9 cellular contexts compared by ENCODE assay signal in the genomic region with DNA sequence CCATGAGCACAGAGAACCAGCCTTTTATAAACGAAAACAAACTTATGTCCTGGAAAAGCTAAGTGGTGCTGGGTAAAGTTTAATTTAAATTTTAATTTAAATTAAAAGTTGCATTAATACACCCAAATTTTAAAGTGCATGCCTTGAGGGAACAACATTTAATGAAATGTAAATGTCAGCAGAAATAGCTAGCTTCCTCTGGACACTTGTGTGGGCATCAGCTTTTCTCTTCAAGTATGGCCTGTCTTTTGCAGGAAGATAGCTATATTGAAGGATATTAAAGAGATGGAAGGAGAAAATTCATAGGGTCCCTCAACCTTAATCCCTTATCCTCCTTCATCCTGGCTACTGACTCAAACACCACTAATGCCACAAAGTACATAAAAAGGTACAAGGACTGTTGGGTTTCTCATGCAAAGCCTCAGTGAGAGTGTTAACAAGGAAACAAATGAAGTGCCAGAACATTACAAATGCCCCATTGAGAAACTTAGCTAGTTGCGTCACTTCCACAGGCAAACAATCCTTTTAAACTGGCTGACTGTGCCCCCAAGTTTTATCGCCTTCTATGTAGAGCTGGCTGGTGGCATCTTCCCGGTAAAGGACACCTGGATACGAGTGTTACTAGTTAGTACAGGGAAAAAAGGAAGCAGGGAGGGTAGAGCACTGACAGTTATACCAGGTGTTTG. TPM values are rescaled to one million over a fixed set of nuclear protein-coding genes. Genes with fewer than 3 reads are reported as not detected.
DNase-seq lines count a peak whose midpoint lies in the region; ATAC-seq and TF ChIP-seq lines count a peak whose summit lies in the region.
"Had no signal": no experiment of that assay in that cellular context is flagged by ENCODE, and none has a peak within 500 bp of the region (broad histone marks: within the 10 kb centered on the region; RNA-seq: fewer than 3 reads in every experiment).

No MANE protein-coding gene starts in this region.

- H3K27ac Mint-ChIP-seq in brain = peak overlapping the region in 4 of 5 experiments; percentile 46 to 92 (median 68)
- H3K27ac Mint-ChIP-seq in activated CD4-positive, alpha-beta memory T cell treated with anti-CD3 and anti-CD28 coated beads for 36 hours = no peak overlapping the region

- H3K4me1 ChIP-seq in KMS-11 (ENCODE audit: low read depth, poor library complexity, severe bottlenecking) (peaks cover 92% of the 10 kb centered on the region), left lung (peaks cover 20 to 68% of the 10 kb centered on the region in 2 donors), subcutaneous abdominal adipose tissue (ENCODE audit: control insufficient read depth in 5 of 5, insufficient read depth in 5 of 5, low read length in 5 of 5) (peaks cover 4 to 54% (median 46%) of the 10 kb centered on the region in 5 donors)

- POLR2A ChIA-PET in activated CD4-positive, alpha-beta memory T cell treated with anti-CD3 and anti-CD28 coated beads for 36 hours (lab: Charles Lee) = interaction anchor here (1.3 kb wide), 1 partner anchor 15 kb away, joined by 5 read pairs; a partner anchor contains a TSS

- DNase-seq in left lung (no peak), NCI-H128 (lab: John Stamatoyannopoulos, UW; ENCODE audit: unreplicated experiment) (no peak)
- no peak for DNase-seq in activated CD4-positive, alpha-beta memory T cell treated with anti-CD3 and anti-CD28 coated beads for 36 hours
- DNase-seq: activated effector memory CD4-positive, alpha-beta T cell treated with anti-CD3 and anti-CD28 coated beads, Interleukin-2, amount 50 U/mL, for 16 hours; KG1 had no signal

- TF ChIP-seq CTCF in KMS-11 (conservative IDR thresholded peaks at IDR 0.05; ENCODE audit: low read depth, low read length) = no peak
- TF ChIP-seq CTCF in brain (conservative IDR thresholded peaks at IDR 0.05) = no peak
- TF ChIP-seq CTCF in left lung (IDR thresholded peaks at IDR 0.05) = no peak

- H4K20me1 ChIP-seq in KMS-11 (ENCODE audit: insufficient read depth) = no peaks in the 10 kb centered on the region

- no peaks in the 10 kb centered on the region for H3K27me3 ChIP-seq in KMS-11 (ENCODE audit: insufficient read depth, low read depth)
- no peaks in the 10 kb centered on the region for H3K27me3 ChIP-seq in left lung
- no peaks in the 10 kb centered on the region for H3K27me3 ChIP-seq in subcutaneous abdominal adipose tissue (ENCODE audit: control insufficient read depth in 5 of 5, insufficient read depth in 4 of 5, low read length in 5 of 5)

- H2AFZ ChIP-seq in KMS-11 (ENCODE audit: low read depth) = no peak overlapping the region

- peaks cover 67% of the 10 kb centered on the region for H3K4me1 Mint-ChIP-seq in brain
- peaks cover 76% of the 10 kb centered on the region for H3K4me1 Mint-ChIP-seq in activated CD4-positive, alpha-beta memory T cell treated with anti-CD3 and anti-CD28 coated beads for 36 hours (ENCODE audit: low read depth)

- peaks cover 100% of the 10 kb centered on the region for H3K79me2 ChIP-seq in KMS-11 (ENCODE audit: insufficient read depth, low read depth)

- H3K36me3 ChIP-seq in KMS-11 (ENCODE audit: insufficient read depth) (no peaks in the 10 kb centered on the region), left lung (no peaks in the 10 kb centered on the region), subcutaneous abdominal adipose tissue (ENCODE audit: control insufficient read depth in 5 of 5, insufficient read depth in 5 of 5, low read length in 5 of 5) (peaks cover 0 to 3% (median 0%) of the 10 kb centered on the region in 5 donors)

- H3K27ac ChIP-seq in KMS-11 = peak overlapping the region; percentile 50
- peak overlapping the region; percentile 48 to 76 for H3K27ac ChIP-seq in left lung
- peak overlapping the region; percentile 4 for H3K27ac ChIP-seq in subcutaneous abdominal adipose tissue (ENCODE audit: low read depth, low read length)

- H3K27me3 Mint-ChIP-seq in brain = no peaks in the 10 kb centered on the region
- no peaks in the 10 kb centered on the region for H3K27me3 Mint-ChIP-seq in activated CD4-positive, alpha-beta memory T cell treated with anti-CD3 and anti-CD28 coated beads for 36 hours

- peak overlapping the region; percentile 16; the same call in 1 of the 2 replicates for H3K9ac ChIP-seq in KMS-11
- H3K9ac ChIP-seq in subcutaneous abdominal adipose tissue (ENCODE audit: low read length in 5 of 5) = no peak overlapping the region

- peaks cover 22% of the 10 kb centered on the region for H3K36me3 Mint-ChIP-seq in brain
- peaks cover 11% of the 10 kb centered on the region for H3K36me3 Mint-ChIP-seq in activated CD4-positive, alpha-beta memory T cell treated with anti-CD3 and anti-CD28 coated beads for 36 hours

- peak; percentile 84 for ATAC-seq in left lung
- ATAC-seq in HG03196 (IDR thresholded peaks at IDR 0.05; ENCODE audit: unreplicated experiment) = no peak

- H3K4me3 ChIP-seq in KMS-11 (IDR thresholded peaks at IDR 0.05; ENCODE audit: insufficient read depth, low read depth, low read length) = no peak overlapping the region
- no peak overlapping the region for H3K4me3 ChIP-seq in left lung
- no peak overlapping the region for H3K4me3 ChIP-seq in subcutaneous abdominal adipose tissue (ENCODE audit: low read depth in 1 of 5, low read length in 5 of 5)

- no peaks in the 10 kb centered on the region for H3K9me3 ChIP-seq in left lung
- H3K9me3 ChIP-seq in subcutaneous abdominal adipose tissue (ENCODE audit: control insufficient read depth in 5 of 5, low read length in 5 of 5) = no peaks in the 10 kb centered on the region

- H3K9me3 Mint-ChIP-seq in brain = no peaks in the 10 kb centered on the region
- H3K9me3 Mint-ChIP-seq in activated CD4-positive, alpha-beta memory T cell treated with anti-CD3 and anti-CD28 coated beads for 36 hours = no peaks in the 10 kb centered on the region

- H3K4me3 Mint-ChIP-seq in brain = peak overlapping the region in 1 of 5 experiments; percentile 40
- H3K4me3 Mint-ChIP-seq in activated CD4-positive, alpha-beta memory T cell treated with anti-CD3 and anti-CD28 coated beads for 36 hours = no peak overlapping the region

- H3K4me2 ChIP-seq in KMS-11 = peak overlapping the region; percentile 72

- CTCF ChIA-PET in activated CD4-positive, alpha-beta memory T cell treated with anti-CD3 and anti-CD28 coated beads for 36 hours (lab: Charles Lee) = interaction anchor here (0.8 to 2.2 kb wide), 7 partner anchors 10 to 210 kb away, joined by 3 to 7 read pairs (median 4); no protein-coding TSS in a partner anchor

- intact Hi-C loops in left lung (cut with DNase I) = no loop called here
- intact Hi-C loops in activated CD4-positive, alpha-beta memory T cell treated with anti-CD3 and anti-CD28 coated beads for 36 hours (cut with micrococcal nuclease) = no loop called here

RNA-seq across cellular contexts. Expression of a gene that starts 14.1 kb away (rescaled TPM):
- polyA plus RNA-seq in brain (ENCODE audit: insufficient read depth, low read depth, low replicate concordance) = 43.1 TPM
- total RNA-seq in left lung = 10 to 100 TPM; 32.1 to 45.8 TPM
- 10 to 100 TPM; 44.0 to 44.8 TPM for total RNA-seq in activated CD4-positive, alpha-beta memory T cell treated with anti-CD3 and anti-CD28 coated beads for 36 hours

RNA-seq across cellular contexts. Expression of a gene that starts 34.3 kb away (rescaled TPM):
- polyA plus RNA-seq in brain (ENCODE audit: insufficient read depth, low read depth, low replicate concordance) = 34.5 TPM
- total RNA-seq in left lung = 10 to 100 TPM in 1 of 2 donors, 1 to 10 TPM in 1; 8.8 to 16.9 TPM
- 10 to 100 TPM; 18.0 to 20.6 TPM for total RNA-seq in activated CD4-positive, alpha-beta memory T cell treated with anti-CD3 and anti-CD28 coated beads for 36 hours

RNA-seq across cellular contexts. Expression of a gene that starts 39.7 kb away (rescaled TPM):
- 183 TPM for polyA plus RNA-seq in brain (ENCODE audit: insufficient read depth, low read depth, low replicate concordance)
- 100 to 1,000 TPM in 1 of 2 donors, 10 to 100 TPM in 1; 95.7 to 171 TPM for total RNA-seq in left lung
- 100 to 1,000 TPM; 110 to 118 TPM for total RNA-seq in activated CD4-positive, alpha-beta memory T cell treated with anti-CD3 and anti-CD28 coated beads for 36 hours

Comparison
In these comparisons a context has a peak if more than half of its experiments do, and no peak if none do; other contexts are left out.
1. H3K27ac ChIP-seq: peak in every context shown above with its lines; median percentile 62 in left lung; 50 in KMS-11; 4 in subcutaneous abdominal adipose tissue.